Comparison of ENCODE assay signal across 7 cellular contexts in the genomic region with DNA sequence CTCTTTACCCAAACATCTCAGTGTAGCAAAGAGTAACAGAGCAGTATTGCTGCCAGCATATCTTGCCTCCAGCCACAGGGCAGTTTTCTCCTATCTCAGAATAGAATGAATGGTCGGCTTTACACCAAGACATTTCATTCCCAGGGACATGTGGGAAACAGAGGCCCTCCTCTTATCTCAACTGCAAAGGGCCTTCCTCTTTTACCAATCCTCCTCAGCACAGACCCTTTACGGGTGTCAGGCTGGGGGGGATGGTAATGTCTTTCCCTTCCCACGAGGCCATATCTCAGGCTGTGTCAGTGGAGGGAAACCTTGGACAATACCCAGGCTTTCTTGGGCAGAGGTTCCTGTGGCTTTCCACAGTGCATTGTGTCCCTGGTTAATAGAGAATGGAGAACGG. TPM values are rescaled to one million over a fixed set of nuclear protein-coding genes. Genes with fewer than 3 reads are reported as not detected.
DNase-seq lines count a peak whose midpoint lies in the region; TF ChIP-seq lines count a peak whose summit lies in the region.
"Not testable (repeated sequence)": the region's sequence is repeated elsewhere in the genome, so short reads cannot be mapped to it uniquely, and the experiment has no call there.

No MANE protein-coding gene starts in this region.

- not testable (repeated sequence) for H3K4me2 ChIP-seq in osteoblast (ENCODE audit: insufficient read depth, low read length)

- not testable (repeated sequence) for TF ChIP-seq CTCF in endothelial cell (IDR thresholded peaks at IDR 0.05; ENCODE audit: unreplicated experiment); osteoblast (IDR thresholded peaks at IDR 0.05; ENCODE audit: extremely low read depth, low read depth, low read length)

- H3K27me3 Mint-ChIP-seq in endothelial cell (ENCODE audit: unreplicated experiment), result not testable (repeated sequence)

- H3K9me3 ChIP-seq in osteoblast (ENCODE audit: low read depth, low read length), result not testable (repeated sequence)

- H3K4me1 ChIP-seq in osteoblast (ENCODE audit: insufficient read depth, low read length), result not testable (repeated sequence)

- H3K36me3 Mint-ChIP-seq in endothelial cell (ENCODE audit: low read depth, unreplicated experiment), result not testable (repeated sequence)

- H3K4me3 ChIP-seq in osteoblast (ENCODE audit: insufficient read depth, low read length), result not testable (repeated sequence)

- not testable (repeated sequence) for H4K20me1 ChIP-seq in osteoblast (ENCODE audit: insufficient read depth, low read length)

- H3K4me3 Mint-ChIP-seq in endothelial cell (ENCODE audit: unreplicated experiment), result not testable (repeated sequence)

- H3K36me3 ChIP-seq in osteoblast (ENCODE audit: insufficient read depth, low read length), result not testable (repeated sequence)

- not testable (repeated sequence) for H3K27me3 ChIP-seq in osteoblast (ENCODE audit: insufficient read depth, low read length)

- peak overlapping the region; percentile 41 for H2AFZ ChIP-seq in osteoblast (ENCODE audit: low read length)

- H3K79me2 ChIP-seq in osteoblast (ENCODE audit: insufficient read depth, low read length), result not testable (repeated sequence)

- DNase-seq in ELF-1 (ENCODE audit: low read depth, low spot score) (peak; percentile 41), OCI-M1 (lab: John Stamatoyannopoulos, UW) (peak; percentile 73), UCSD-AML1 (lab: John Stamatoyannopoulos, UW; ENCODE audit: unreplicated experiment) (peak; percentile 8), amniotic epithelial cell (ENCODE audit: low read depth) (peak; percentile 36), myocyte (ENCODE audit: low read depth) (peak; percentile 47)
- not testable (repeated sequence) for DNase-seq in endothelial cell (ENCODE audit: low spot score); osteoblast (ENCODE audit: insufficient read length, low spot score, missing footprints)

- not testable (repeated sequence) for H3K9me3 Mint-ChIP-seq in endothelial cell (ENCODE audit: unreplicated experiment)

- H3K27ac Mint-ChIP-seq in endothelial cell (ENCODE audit: unreplicated experiment), result peak overlapping the region; percentile 48

- peaks cover 42% of the 10 kb centered on the region for H3K4me1 Mint-ChIP-seq in endothelial cell (ENCODE audit: unreplicated experiment)

- H3K27ac ChIP-seq in osteoblast (ENCODE audit: low read depth, low read length), result not testable (repeated sequence)

RNA-seq across cellular contexts. Expression of gene PAPSS1, which starts 9.0 kb away (rescaled TPM):
- total RNA-seq in endothelial cell (ENCODE audit: unreplicated experiment), result 450 TPM
- total RNA-seq in myocyte, result 53.0 and 56.0 TPM in 2 replicates
- 98.0 TPM for polyA plus RNA-seq in myocyte (2012)
- total RNA-seq in osteoblast, result 107 and 123 TPM in 2 replicates
